15 cellular contexts compared by ENCODE assay signal in the genomic region with DNA sequence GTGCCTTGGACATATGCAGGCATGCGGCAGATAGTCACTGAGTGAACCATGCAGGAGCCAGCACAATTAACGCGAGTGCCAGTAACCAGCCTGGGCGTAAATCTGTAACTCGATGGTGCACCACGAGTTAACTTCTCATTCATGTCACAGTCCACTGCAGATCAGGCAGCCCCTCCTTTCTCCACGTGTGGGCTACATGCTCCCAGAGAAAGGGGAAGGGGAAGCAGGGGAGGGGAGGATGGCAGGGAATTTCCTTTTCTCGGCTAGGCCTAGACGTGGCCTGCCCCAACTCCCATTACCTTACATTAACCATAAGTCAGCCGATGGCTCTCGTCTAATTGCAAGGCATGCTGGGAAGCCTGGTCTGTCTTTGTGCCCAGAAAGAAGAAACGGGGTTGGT.
DNase-seq lines count a peak whose midpoint lies in the region; ATAC-seq lines count a peak whose summit lies in the region.
"Had no signal": no experiment of that assay in that cellular context is flagged by ENCODE, and none has a peak within 500 bp of the region (broad histone marks: within the 10 kb centered on the region; RNA-seq: fewer than 3 reads in every experiment).

No MANE protein-coding gene starts in this region.

- no peak overlapping the region for H2BK12ac ChIP-seq in neuronal stem cell (ENCODE audit: low read length)

- peaks cover 64% of the 10 kb centered on the region for H3K36me3 Mint-ChIP-seq in dendritic cell treated with granulocyte-macrophage colony-stimulating factor and Interleukin-4, amounts not matched to agents 40 ng/mL and 50 ng/mL, for 4 days (ENCODE audit: low read depth)

- no peak overlapping the region for H2AFZ ChIP-seq in neuronal stem cell (ENCODE audit: low read length)

- H4K20me1 ChIP-seq in BLaER1 treated with 17β-estradiol and CSF1 and Interleukin-3, amounts not matched to agents 10 nM and 100 nM: peaks cover 0 to 85% (median 27%) of the 10 kb centered on the region in 11 experiments; a peak in 9 of 22 replicates

- peaks cover 28 to 54% (median 45%) of the 10 kb centered on the region in 10 experiments for H3K4me1 ChIP-seq in BLaER1 treated with 17β-estradiol and CSF1 and Interleukin-3, amounts not matched to agents 10 nM and 100 nM
- H3K4me1 ChIP-seq in neuronal stem cell (ENCODE audit: control insufficient read depth in 2 of 2, insufficient read depth in 1 of 2, low read depth in 1 of 2, low read length in 2 of 2): peaks cover 0 to 2% of the 10 kb centered on the region in 2 donors

- peak overlapping the region; percentile 3 for H3K27ac Mint-ChIP-seq in dendritic cell treated with granulocyte-macrophage colony-stimulating factor and Interleukin-4, amounts not matched to agents 40 ng/mL and 50 ng/mL, for 4 days
- H3K27ac Mint-ChIP-seq: CD4-positive, alpha-beta T cell; HFFc6 had no signal

- H3K27me3 ChIP-seq in BLaER1 treated with 17β-estradiol and CSF1 and Interleukin-3, amounts not matched to agents 10 nM and 100 nM: no peaks in the 10 kb centered on the region
- no peaks in the 10 kb centered on the region for H3K27me3 ChIP-seq in neuronal stem cell (ENCODE audit: control insufficient read depth in 3 of 3, insufficient read depth in 3 of 3, low read depth in 1 of 3, low read length in 3 of 3)

- no peak overlapping the region for H3K14ac ChIP-seq in neuronal stem cell (ENCODE audit: low read length)

- no peak overlapping the region for H3K18ac ChIP-seq in neuronal stem cell (ENCODE audit: low read length)

- DNase-seq in medulla oblongata (ENCODE audit: extremely low spot score) (peak; percentile 72), neuronal stem cell (ENCODE audit: low spot score) (no peak), Kasumi-1 (lab: John Stamatoyannopoulos, UW) (no peak)
- no peak for DNase-seq in activated T-cell treated with anti-CD3 and anti-CD28 coated beads, Interleukin-2, amount 50 U/mL, for 48 hours
- no peak for DNase-seq in stimulated activated CD4-positive, alpha-beta T cell treated with anti-CD3 and anti-CD28 coated beads, Interleukin-4, amount 100 ng/mL, for 4 hours
- DNase-seq: Calu3; CD4-positive, alpha-beta T cell; DMS 273 treated with DMSO at 0.1 percent for 48 hours; HCEC 1CT; HFFc6 had no signal

- H3K27me3 Mint-ChIP-seq in dendritic cell treated with granulocyte-macrophage colony-stimulating factor and Interleukin-4, amounts not matched to agents 40 ng/mL and 50 ng/mL, for 4 days: no peaks in the 10 kb centered on the region
- H3K27me3 Mint-ChIP-seq: CD4-positive, alpha-beta T cell had no signal

- no peak overlapping the region for H2BK120ac ChIP-seq in neuronal stem cell (ENCODE audit: low read depth, low read length)

- H3K9me3 Mint-ChIP-seq in dendritic cell treated with granulocyte-macrophage colony-stimulating factor and Interleukin-4, amounts not matched to agents 40 ng/mL and 50 ng/mL, for 4 days: no peaks in the 10 kb centered on the region
- H3K9me3 Mint-ChIP-seq: CD4-positive, alpha-beta T cell; HFFc6 had no signal

- H4K8ac ChIP-seq in neuronal stem cell (ENCODE audit: low read depth, low read length): no peak overlapping the region

- no peak for ATAC-seq in GM21390 (IDR thresholded peaks at IDR 0.05; ENCODE audit: unreplicated experiment)
- ATAC-seq: K562 had no signal

- H2BK15ac ChIP-seq in neuronal stem cell (ENCODE audit: low read length): no peak overlapping the region

- no peak overlapping the region for H2AK5ac ChIP-seq in neuronal stem cell (ENCODE audit: low read depth, low read length)

- H3K79me1 ChIP-seq in neuronal stem cell (ENCODE audit: low read depth, low read length): no peaks in the 10 kb centered on the region

- peak overlapping the region; percentile 17 for H3K23ac ChIP-seq in neuronal stem cell (ENCODE audit: low read depth, low read length, poor library complexity)

- no peak overlapping the region for H3K4me3 Mint-ChIP-seq in dendritic cell treated with granulocyte-macrophage colony-stimulating factor and Interleukin-4, amounts not matched to agents 40 ng/mL and 50 ng/mL, for 4 days
- H3K4me3 Mint-ChIP-seq: CD4-positive, alpha-beta T cell; HFFc6 had no signal

- no peak overlapping the region for H2BK5ac ChIP-seq in neuronal stem cell (ENCODE audit: low read length)

- peak overlapping the region; percentile 56 to 78 (median 71) for H3K4me2 ChIP-seq in BLaER1 treated with 17β-estradiol and CSF1 and Interleukin-3, amounts not matched to agents 10 nM and 100 nM
- H3K4me2 ChIP-seq in neuronal stem cell (ENCODE audit: insufficient read depth, low read length, poor library complexity, severe bottlenecking): no peak overlapping the region

- no peak overlapping the region for H4K91ac ChIP-seq in neuronal stem cell (ENCODE audit: low read depth, low read length, poor library complexity)

- no peak overlapping the region for H3K4ac ChIP-seq in neuronal stem cell (ENCODE audit: low read length)

- intact Hi-C loops in dendritic cell treated with granulocyte-macrophage colony-stimulating factor and Interleukin-4, amounts not matched to agents 40 ng/mL and 50 ng/mL, for 4 days (cut with micrococcal nuclease): no loop called here

- H3K27ac ChIP-seq in BLaER1 treated with 17β-estradiol and CSF1 and Interleukin-3, amounts not matched to agents 10 nM and 100 nM: no peak overlapping the region
- H3K27ac ChIP-seq in neuronal stem cell (replicated peaks; ENCODE audit: low read length): no peak overlapping the region
- H3K27ac ChIP-seq: HL-60 had no signal

- H3K4me3 ChIP-seq in BLaER1 treated with 17β-estradiol and CSF1 and Interleukin-3, amounts not matched to agents 10 nM and 100 nM: no peak overlapping the region
- no peak overlapping the region for H3K4me3 ChIP-seq in neuronal stem cell (ENCODE audit: low read length in 2 of 2)
- H3K4me3 ChIP-seq: K562 had no signal

- no peaks in the 10 kb centered on the region for H3K9me3 ChIP-seq in BLaER1 treated with 17β-estradiol and CSF1 and Interleukin-3, amounts not matched to agents 10 nM and 100 nM (replicated peaks in 1 of 11)
- no peaks in the 10 kb centered on the region for H3K9me3 ChIP-seq in neuronal stem cell (replicated peaks in 1 of 2; ENCODE audit: control insufficient read depth in 2 of 2, insufficient read depth in 1 of 2, low read depth in 1 of 2, low read length in 2 of 2)

- H3K4me1 Mint-ChIP-seq in dendritic cell treated with granulocyte-macrophage colony-stimulating factor and Interleukin-4, amounts not matched to agents 40 ng/mL and 50 ng/mL, for 4 days (ENCODE audit: low read depth): peaks cover 53% of the 10 kb centered on the region

- no peaks in the 10 kb centered on the region; a peak in 1 of 22 replicates for H3K36me3 ChIP-seq in BLaER1 treated with 17β-estradiol and CSF1 and Interleukin-3, amounts not matched to agents 10 nM and 100 nM
- H3K36me3 ChIP-seq in neuronal stem cell (replicated peaks in 1 of 2; ENCODE audit: control insufficient read depth in 2 of 2, insufficient read depth in 2 of 2, low read length in 2 of 2): no peaks in the 10 kb centered on the region

- no CpG with 5 or more reads among the region's 12 CpGs for WGBS in neuronal stem cell (ENCODE audit: extremely low coverage in 2 of 2, insufficient read length in 2 of 2, insufficient replicate concordance in 1 of 2), 2 donors

- no peak overlapping the region for H3K9ac ChIP-seq in BLaER1 treated with 17β-estradiol and CSF1 and Interleukin-3, amounts not matched to agents 10 nM and 100 nM
- H3K9ac ChIP-seq in neuronal stem cell (ENCODE audit: low read depth, low read length, poor library complexity): no peak overlapping the region
